Comparison of ENCODE assay signal across 15 cellular contexts in the genomic region with DNA sequence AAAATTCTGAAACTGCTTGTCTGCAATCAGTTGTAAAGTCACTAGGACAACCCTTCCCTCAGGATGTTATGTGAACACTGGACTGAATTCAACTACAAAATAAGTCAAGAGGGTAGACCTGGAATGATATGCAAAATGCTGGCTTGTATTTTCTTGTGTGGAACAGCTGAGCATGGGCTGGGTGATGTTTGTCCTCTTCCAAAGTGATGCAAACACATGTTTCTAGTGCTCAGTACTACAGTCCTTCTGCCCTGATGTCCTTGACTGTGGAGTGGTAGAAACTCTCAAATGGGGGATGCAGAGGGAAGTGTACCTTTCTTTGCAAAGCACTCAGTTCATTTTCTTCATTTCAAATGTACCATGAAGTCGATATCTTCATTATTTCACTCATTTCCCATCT.
"Had no signal": no experiment of that assay in that cellular context is flagged by ENCODE, and none has a peak within 500 bp of the region (broad histone marks: within the 10 kb centered on the region; RNA-seq: fewer than 3 reads in every experiment).

No MANE protein-coding gene starts in this region.

- DNase-seq: activated CD4-positive, CD25-positive, alpha-beta regulatory T cell; activated gamma-delta T cell treated with Interleukin-2 at 50 U/mL for 16 hours; activated T-cell treated with anti-CD3 and anti-CD28 coated beads, Interleukin-2, amount 50 U/mL, for 24 hours; central memory CD4-positive, alpha-beta T cell; cortex of kidney; effector memory CD8-positive, alpha-beta T cell; hypothalamus; occipital lobe; spleen; stimulated activated CD4-positive, alpha-beta T cell treated with anti-CD3 and anti-CD28 coated beads, Interleukin-1b, Interleukin-23, amount 100 ng/mL, for 48 hours; T-helper 2 cell had no signal

- H3K4me3 ChIP-seq: spleen had no signal

- H3K4me3 Mint-ChIP-seq: activated T-cell treated with anti-CD3 and anti-CD28 coated beads, Interleukin-2, amount 50 U/mL, for 24 hours; effector memory CD8-positive, alpha-beta T cell; nephron; stimulated activated memory B cell treated with anti-CD40 and anti-IgM and Interleukin-4, amounts not matched to agents 10 μg/mL and 1 μg/mL and 100 μg/mL, for 72 hours had no signal

- ATAC-seq: effector memory CD8-positive, alpha-beta T cell; sciatic nerve; stimulated activated memory B cell treated with anti-CD40 and anti-IgM and Interleukin-4, amounts not matched to agents 10 μg/mL and 1 μg/mL and 100 μg/mL, for 72 hours had no signal

- H3K27ac Mint-ChIP-seq: nephron; progenitor cell of endocrine pancreas; stimulated activated memory B cell treated with anti-CD40 and anti-IgM and Interleukin-4, amounts not matched to agents 10 μg/mL and 1 μg/mL and 100 μg/mL, for 72 hours had no signal

- H3K27ac ChIP-seq: spleen had no signal

- H3K36me3 Mint-ChIP-seq: stimulated activated memory B cell treated with anti-CD40 and anti-IgM and Interleukin-4, amounts not matched to agents 10 μg/mL and 1 μg/mL and 100 μg/mL, for 72 hours had no signal

- H3K36me3 ChIP-seq: spleen had no signal

- H3K4me1 Mint-ChIP-seq: nephron; stimulated activated memory B cell treated with anti-CD40 and anti-IgM and Interleukin-4, amounts not matched to agents 10 μg/mL and 1 μg/mL and 100 μg/mL, for 72 hours had no signal

- H3K9me3 ChIP-seq: spleen had no signal
